8 cellular contexts compared by ENCODE assay signal in the genomic region with DNA sequence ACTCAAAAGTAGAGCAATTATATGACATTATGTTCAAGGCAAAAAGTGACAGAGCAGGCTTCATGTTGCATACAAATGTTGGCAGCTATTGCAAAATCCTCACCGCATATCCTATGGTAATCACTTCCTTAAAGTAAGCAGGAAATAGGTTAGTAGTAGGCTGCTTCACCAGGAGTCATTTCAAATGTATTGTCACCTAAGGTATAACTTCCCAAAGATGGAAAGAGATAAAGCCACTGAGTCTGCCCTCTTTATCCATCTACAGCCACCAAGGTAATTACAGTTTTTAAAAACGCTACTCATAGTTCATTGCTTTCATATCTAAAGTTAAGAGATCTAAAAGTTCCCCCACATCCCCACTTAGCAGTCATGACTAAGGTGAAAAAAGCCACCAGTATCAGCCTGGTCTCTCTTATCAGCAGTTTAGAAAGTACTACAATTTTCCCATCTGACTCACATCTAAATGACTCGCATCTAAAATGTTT. TPM values are rescaled to one million over a fixed set of nuclear protein-coding genes. Genes with fewer than 3 reads are reported as not detected.
DNase-seq lines count a peak whose midpoint lies in the region; ATAC-seq, FAIRE-seq and TF ChIP-seq lines count a peak whose summit lies in the region.

No MANE protein-coding gene starts in this region.

- intact Hi-C loops in lower lobe of right lung (cut with DNase I), result no loop called here

- CTCF ChIA-PET in A549 (lab: Yijun Ruan, JAX), result no interaction called here

- no peak for TF ChIP-seq RAD21 in A549 (conservative IDR thresholded peaks at IDR 0.05 in 1 of 2, IDR thresholded peaks at IDR 0.05 in 1 of 2)

- TF ChIP-seq CTCF in A549 (IDR thresholded peaks at IDR 0.05) (no peak), lower lobe of right lung (IDR thresholded peaks at IDR 0.05) (no peak)

- no peaks in the 10 kb centered on the region for H3K27me3 ChIP-seq in lower lobe of right lung (ENCODE audit: low read depth)

- POLR2A ChIA-PET in A549 (lab: Yijun Ruan, JAX), result no interaction called here

- H3K27ac ChIP-seq in A549 (peak overlapping the region; percentile 48 to 66; a peak in 4 of 6 replicates), lower lobe of right lung (no peak overlapping the region)

- no peaks in the 10 kb centered on the region for H3K36me3 ChIP-seq in lower lobe of right lung

- peak overlapping the region; percentile 55 for H3K4me2 ChIP-seq in A549

- WGBS in A549 (ENCODE audit: missing lambda C conversion rate), result 11% methylated on average over 3 of the region's 3 CpGs

- H3K4me3 ChIP-seq in A549 (no peak overlapping the region), lower lobe of right lung (no peak overlapping the region)

- TF ChIP-seq EP300 in A549 (IDR thresholded peaks at IDR 0.05), result no peak

- peaks cover 3% of the 10 kb centered on the region; the same call in 1 of the 3 replicates for H3K9me3 ChIP-seq in A549
- H3K9me3 ChIP-seq in lower lobe of right lung, result no peaks in the 10 kb centered on the region

- no peak for FAIRE-seq in A549 (lab: Jason Lieb, UNC)

- TF ChIP-seq POLR2A in A549 (IDR thresholded peaks at IDR 0.05; ENCODE audit: low read length), result no peak

- H3K4me1 ChIP-seq in A549, result peaks cover 28% of the 10 kb centered on the region
- H3K4me1 ChIP-seq in lower lobe of right lung, result peaks cover 18% of the 10 kb centered on the region

- ATAC-seq in A549 (peak; percentile 50 to 66; a peak in 4 of 6 replicates), GM19025 (IDR thresholded peaks at IDR 0.05; ENCODE audit: low read depth, unreplicated experiment) (peak; percentile 57), HG03159 (IDR thresholded peaks at IDR 0.05; ENCODE audit: unreplicated experiment) (peak; percentile 73), lower lobe of right lung (peak; percentile 53 to 76)

- peak; percentile 4 to 20 for DNase-seq in A549 (ENCODE audit: low read depth in 1 of 2, low spot score in 1 of 2)
- DNase-seq in RPMI8226, result peak; percentile 37
- no peak for DNase-seq in lower lobe of right lung
- DNase-seq in effector CD8-positive, alpha-beta T cell (lab: John Stamatoyannopoulos, UW), result no peak
- no peak for DNase-seq in epidermal melanocyte (ENCODE audit: insufficient read length, low spot score)
- no peak for DNase-seq in retina

TF ChIP-seq in A549, 52 proteins besides CTCF, POLR2A, EP300 and RAD21:
- peak; percentile 16 to 37; a peak in 2 of 4 replicates for TF ChIP-seq CEBPB (IDR thresholded peaks at IDR 0.05)
- peak; percentile 8 for TF ChIP-seq MAFK (IDR thresholded peaks at IDR 0.05; ENCODE audit: partially characterized antibody)
- TF ChIP-seq, protein P1, sequence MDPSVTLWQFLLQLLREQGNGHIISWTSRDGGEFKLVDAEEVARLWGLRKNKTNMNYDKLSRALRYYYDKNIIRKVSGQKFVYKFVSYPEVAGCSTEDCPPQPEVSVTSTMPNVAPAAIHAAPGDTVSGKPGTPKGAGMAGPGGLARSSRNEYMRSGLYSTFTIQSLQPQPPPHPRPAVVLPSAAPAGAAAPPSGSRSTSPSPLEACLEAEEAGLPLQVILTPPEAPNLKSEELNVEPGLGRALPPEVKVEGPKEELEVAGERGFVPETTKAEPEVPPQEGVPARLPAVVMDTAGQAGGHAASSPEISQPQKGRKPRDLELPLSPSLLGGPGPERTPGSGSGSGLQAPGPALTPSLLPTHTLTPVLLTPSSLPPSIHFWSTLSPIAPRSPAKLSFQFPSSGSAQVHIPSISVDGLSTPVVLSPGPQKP (IDR thresholded peaks at IDR 0.05; ENCODE audit: low read depth, low read length), result no peak

RNA-seq across cellular contexts. Expression of gene UBE2U, which starts 31.6 kb away (rescaled TPM):
- polyA plus RNA-seq in A549 (2011; rRNA removed), result not detected in 2 replicates
- polyA plus RNA-seq in A549 (2012; cell fraction: cytosol; rRNA removed), result not detected in 2 replicates
- not detected in 2 replicates for polyA plus RNA-seq in A549 (2012; cell fraction: nucleus; rRNA removed)
- polyA plus RNA-seq in A549 (2017; fragmentation: RNase III; extraction: RNeasy Plus Mini Kit Qiagen cat#74134 plus additional on column Dnase treatment), result not detected in 3 replicates
- not detected in 2 replicates for polyA minus RNA-seq in A549 (2011; rRNA and poly(A)+ RNA removed)
- not detected for total RNA-seq in lower lobe of right lung

Comparison
In these comparisons a context has a peak if more than half of its experiments do, and no peak if none do; other contexts are left out.
1. DNase-seq: peak in A549 (2 of 2) and RPMI8226 (single experiment); none in lower lobe of right lung (single experiment), effector CD8-positive, alpha-beta T cell (single experiment), epidermal melanocyte (single experiment) and retina (single experiment).
2. Peak in every context shown above with its lines, with median percentiles within 50 percentile points of each other: ATAC-seq.